ENCODE assay signal across 13 cellular contexts in genomic region chr3:185561958-185562357, GRCh38. TPM values are rescaled to one million over a fixed set of nuclear protein-coding genes. Genes with fewer than 3 reads are reported as not detected.
DNase-seq lines count a peak whose midpoint lies in the region; ATAC-seq and TF ChIP-seq lines count a peak whose summit lies in the region.
"Had no signal": no experiment of that assay in that cellular context is flagged by ENCODE, and none has a peak within 500 bp of the region (broad histone marks: within the 10 kb centered on the region; RNA-seq: fewer than 3 reads in every experiment).

No MANE protein-coding gene starts in this region.

- no peaks in the 10 kb centered on the region for H3K36me3 ChIP-seq in endodermal cell (ENCODE audit: control insufficient read depth, insufficient read depth, low read length)
- no peaks in the 10 kb centered on the region for H3K36me3 ChIP-seq in prostate gland
- H3K36me3 ChIP-seq: ascending aorta had no signal

- TF ChIP-seq POLR2A in prostate gland (IDR thresholded peaks at IDR 0.05): no peak

- no peak overlapping the region for H3K4me3 ChIP-seq in endodermal cell (ENCODE audit: low read length)
- H3K4me3 ChIP-seq in prostate gland: no peak overlapping the region
- H3K4me3 ChIP-seq: ascending aorta, smooth muscle cell had no signal

- H3K27me3 ChIP-seq in endodermal cell (ENCODE audit: control insufficient read depth, insufficient read depth, low read length, poor library complexity, severe bottlenecking): no peaks in the 10 kb centered on the region
- no peaks in the 10 kb centered on the region for H3K27me3 ChIP-seq in prostate gland (replicated peaks; ENCODE audit: insufficient read depth)
- H3K27me3 ChIP-seq: ascending aorta had no signal

- ATAC-seq in left lobe of liver: no peak
- ATAC-seq in GM19324 (IDR thresholded peaks at IDR 0.05; ENCODE audit: low FRiP score, unreplicated experiment): no peak

- H3K9me3 Mint-ChIP-seq in endodermal cell: no peaks in the 10 kb centered on the region

- peak in 2 of 3 experiments; percentile 25 to 33 for DNase-seq in NCI-H1417 (lab: John Stamatoyannopoulos, UW)
- DNase-seq in NCI-H1417 treated with DMSO at 0.1 percent for 48 hours (lab: John Stamatoyannopoulos, UW): no peak
- DNase-seq in KBM-7: peak; percentile 56
- DNase-seq in endodermal cell: peak; percentile 54
- no peak for DNase-seq in prostate gland (ENCODE audit: low spot score)
- no peak for DNase-seq in left lobe of liver (ENCODE audit: low spot score)
- DNase-seq in NCI-H345 (lab: John Stamatoyannopoulos, UW): no peak
- DNase-seq: COR-L47 had no signal

- peaks cover 16% of the 10 kb centered on the region for H3K27me3 Mint-ChIP-seq in endodermal cell (ENCODE audit: insufficient read depth)

- in situ Hi-C loops in KBM-7 (cut with MboI; ENCODE audit: low pct_unique_long_range_greater_than_20kb, low sequenced_read_pairs): no loop called here

- H3K9me3 ChIP-seq in endodermal cell (ENCODE audit: control insufficient read depth, low read length) (no peaks in the 10 kb centered on the region), prostate gland (no peaks in the 10 kb centered on the region)
- H3K9me3 ChIP-seq: ascending aorta had no signal

- H3K4me1 ChIP-seq in endodermal cell (ENCODE audit: control insufficient read depth, insufficient read depth, low read length) (no peaks in the 10 kb centered on the region), prostate gland (replicated peaks) (no peaks in the 10 kb centered on the region)
- H3K4me1 ChIP-seq: ascending aorta had no signal

- H3K4me3 Mint-ChIP-seq in endodermal cell: no peak overlapping the region

- H3K27ac Mint-ChIP-seq in endodermal cell: peak overlapping the region; percentile 67

- H3K27ac ChIP-seq in endodermal cell (ENCODE audit: low read depth, low read length): no peak overlapping the region
- peak overlapping the region; percentile 47 to 49 for H3K27ac ChIP-seq in prostate gland
- H3K27ac ChIP-seq: 22Rv1, ascending aorta had no signal

- no peak for TF ChIP-seq CTCF in endodermal cell (conservative IDR thresholded peaks at IDR 0.05)
- TF ChIP-seq CTCF in prostate gland (IDR thresholded peaks at IDR 0.05): no peak

- intact Hi-C loops in prostate gland (cut with DNase I): no loop called here

- no peaks in the 10 kb centered on the region for H3K36me3 Mint-ChIP-seq in endodermal cell (ENCODE audit: low read depth)

- H3K4me1 Mint-ChIP-seq in endodermal cell: peaks cover 19% of the 10 kb centered on the region

- no peak overlapping the region for H3K9ac ChIP-seq in endodermal cell (ENCODE audit: extremely low read depth, low read length, poor library complexity, severe bottlenecking)

- WGBS in endodermal cell (ENCODE audit: insufficient coverage in 1 of 2, insufficient read length in 1 of 2), 2 experiments: 76 to 77% methylated on average over 2 to 5 of the region's 5 CpGs
- 23% methylated on average over 5 of the region's 5 CpGs for WGBS in prostate gland

RNA-seq across cellular contexts. Expression of gene LIPH, which starts 9.6 kb away (rescaled TPM):
- total RNA-seq in endodermal cell (1 to 10 TPM in 1 of 2 donors, under 1 TPM in 1; 0.81 to 2.3 TPM), prostate gland (10 to 100 TPM; 17.0 to 19.6 TPM), left lobe of liver (0.58 TPM)
- polyA plus RNA-seq in endodermal cell (2013, experiment 1 of 2): 0.07 TPM
- 0.62 TPM for polyA plus RNA-seq in endodermal cell (2013, experiment 2 of 2)
- total RNA-seq: temporal lobe had no signal

RNA-seq across cellular contexts. Expression of gene SENP2, which starts 24.1 kb away (rescaled TPM):
- total RNA-seq in endodermal cell: 10 to 100 TPM; 44.6 to 46.4 TPM
- polyA plus RNA-seq in endodermal cell (2013, experiment 1 of 2): 36.6 TPM
- polyA plus RNA-seq in endodermal cell (2013, experiment 2 of 2): 31.8 TPM
- 10 to 100 TPM; 25.3 to 27.0 TPM for total RNA-seq in prostate gland
- total RNA-seq in left lobe of liver: 19.6 TPM

Comparison
In these comparisons a context has a peak if more than half of its experiments do, and no peak if none do; other contexts are left out.
1. DNase-seq: peak in NCI-H1417 (2 of 3), KBM-7 (single experiment) and endodermal cell (single experiment); none in NCI-H1417 treated with DMSO at 0.1 percent for 48 hours (single experiment), prostate gland (single experiment), left lobe of liver (single experiment) and NCI-H345 (single experiment).
2. RNA of gene LIPH, which starts 9.6 kb away (total RNA-seq): 17.0 to 19.6 TPM in prostate gland; 0.81 to 2.3 TPM in endodermal cell and 0.58 TPM in left lobe of liver (single experiment); every median in the first group is over 4 times any median in the second.